1 cellular context compared by ENCODE assay signal in genomic region chr9:127796225-127796813, GRCh38.
TF ChIP-seq lines count a peak whose summit lies in the region.

No MANE protein-coding gene starts in this region.

TF ChIP-seq in H1, 55 proteins besides CTCF, POLR2A, EP300 and RAD21:
- TF ChIP-seq SAP30 (IDR thresholded peaks at IDR 0.05; ENCODE audit: insufficient read depth, insufficient replicate concordance, low read length) (no peak), MAX (IDR thresholded peaks at IDR 0.05) (no peak), CBX5 (IDR thresholded peaks at IDR 0.05; ENCODE audit: low read depth, low read length) (no peak), KDM5A (IDR thresholded peaks at IDR 0.05; ENCODE audit: low read length) (no peak), ZNF274 (IDR thresholded peaks at IDR 0.05; ENCODE audit: borderline replicate concordance, extremely low read depth, low read length) (no peak)
